ENCODE assay signal across 31 cellular contexts in genomic region chr7:130756316-130756715, GRCh38. TPM values are rescaled to one million over a fixed set of nuclear protein-coding genes. Genes with fewer than 3 reads are reported as not detected.
DNase-seq lines count a peak whose midpoint lies in the region; ATAC-seq, FAIRE-seq and TF ChIP-seq lines count a peak whose summit lies in the region.
"Had no signal": no experiment of that assay in that cellular context is flagged by ENCODE, and none has a peak within 500 bp of the region (broad histone marks: within the 10 kb centered on the region; RNA-seq: fewer than 3 reads in every experiment).

No MANE protein-coding gene starts in this region.

- no peaks in the 10 kb centered on the region for H3K36me3 ChIP-seq in HepG2 (replicated peaks in 1 of 2; ENCODE audit: control insufficient read depth in 1 of 2, insufficient read depth in 2 of 2, low read length in 2 of 2)
- no peaks in the 10 kb centered on the region for H3K36me3 ChIP-seq in right lobe of liver
- H3K36me3 ChIP-seq in HEK293 (ENCODE audit: control insufficient read depth in 2 of 2, insufficient read depth in 1 of 2, low read length in 2 of 2): no peaks in the 10 kb centered on the region
- no peaks in the 10 kb centered on the region for H3K36me3 ChIP-seq in K562 (ENCODE audit: control insufficient read depth, insufficient read depth, low read length)
- H3K36me3 ChIP-seq: BE2C, BLaER1 had no signal

- FAIRE-seq in HepG2 (lab: Jason Lieb, UNC) (no peak), K562 (lab: Jason Lieb, UNC) (no peak)
- FAIRE-seq: A204.1, GM12878, GM12892, GM18507 had no signal

- 0% methylated on average over 2 of the region's 2 CpGs for WGBS in HepG2 (ENCODE audit: low lambda C conversion rate)
- WGBS in right lobe of liver (ENCODE audit: insufficient coverage, low coverage, low lambda C conversion rate, missing lambda C conversion rate): 87% methylated on average over 1 of the region's 2 CpGs
- WGBS in K562 (ENCODE audit: insufficient coverage, low coverage, missing lambda C conversion rate): 0% methylated on average over 2 of the region's 2 CpGs

- H3K9me1 ChIP-seq in K562 (ENCODE audit: control insufficient read depth, insufficient read depth, low read length): no peaks in the 10 kb centered on the region

- H3K4me1 ChIP-seq in HepG2 (ENCODE audit: insufficient read depth, low read length): no peaks in the 10 kb centered on the region
- no peaks in the 10 kb centered on the region for H3K4me1 ChIP-seq in right lobe of liver
- no peaks in the 10 kb centered on the region for H3K4me1 ChIP-seq in HEK293 (ENCODE audit: control insufficient read depth, insufficient read depth, low read length)
- no peaks in the 10 kb centered on the region for H3K4me1 ChIP-seq in K562 (replicated peaks in 1 of 2; ENCODE audit: control insufficient read depth in 2 of 2, insufficient read depth in 2 of 2, low read length in 2 of 2)
- H3K4me1 ChIP-seq: BE2C, BLaER1 had no signal

- POLR2A ChIA-PET in HepG2 (lab: Yijun Ruan, JAX) (no interaction called here), HEK293 (lab: Yijun Ruan, JAX) (no interaction called here), K562 (lab: Yijun Ruan, JAX) (interaction anchor here (0.7 kb wide), 1 partner anchor 204 kb away, joined by 4 read pairs; no protein-coding TSS in a partner anchor)

- H4K20me1 ChIP-seq in HepG2 (ENCODE audit: insufficient read depth, low read length): no peaks in the 10 kb centered on the region
- no peaks in the 10 kb centered on the region for H4K20me1 ChIP-seq in K562 (replicated peaks; ENCODE audit: control insufficient read depth, insufficient read depth, low read length)
- H4K20me1 ChIP-seq: BLaER1 had no signal

- H3K9me3 ChIP-seq in HepG2 (ENCODE audit: low read length): no peaks in the 10 kb centered on the region
- no peaks in the 10 kb centered on the region for H3K9me3 ChIP-seq in right lobe of liver
- H3K9me3 ChIP-seq in HEK293 (ENCODE audit: control insufficient read depth, insufficient read depth, low read depth, low read length): no peaks in the 10 kb centered on the region
- no peaks in the 10 kb centered on the region for H3K9me3 ChIP-seq in K562 (replicated peaks; ENCODE audit: control insufficient read depth, insufficient read depth, low read depth, low read length)
- H3K9me3 ChIP-seq: BE2C, BLaER1 had no signal

- no peak overlapping the region for H3K9ac ChIP-seq in HepG2 (ENCODE audit: insufficient read depth, low read depth, low read length)
- no peak overlapping the region for H3K9ac ChIP-seq in K562 (ENCODE audit: insufficient read depth in 1 of 2, low read depth in 2 of 2, low read length in 2 of 2)
- H3K9ac ChIP-seq: BLaER1 had no signal

- H3K4me2 ChIP-seq in HepG2 (ENCODE audit: low read depth, low read length) (no peak overlapping the region), K562 (ENCODE audit: insufficient read depth, low read length) (no peak overlapping the region)
- H3K4me2 ChIP-seq: BLaER1 had no signal

- no peak overlapping the region for H3K27ac ChIP-seq in HepG2 (ENCODE audit: extremely low read length, insufficient read depth, low read length)
- no peak overlapping the region for H3K27ac ChIP-seq in right lobe of liver
- H3K27ac ChIP-seq in HEK293 (ENCODE audit: extremely low read depth, low read depth, low read length): no peak overlapping the region
- H3K27ac ChIP-seq in K562 (ENCODE audit: extremely low read depth, low read depth, low read length): no peak overlapping the region
- H3K27ac ChIP-seq: BLaER1 had no signal

- H3K4me3 ChIP-seq in HepG2 (replicated peaks in 1 of 3; ENCODE audit: insufficient read depth in 1 of 3, low read depth in 2 of 3, low read length in 3 of 3) (no peak overlapping the region), right lobe of liver (no peak overlapping the region), HEK293 (ENCODE audit: low read depth, low read length) (no peak overlapping the region), K562 (no peak overlapping the region)
- H3K4me3 ChIP-seq: BLaER1, GM12878 had no signal

- H3K27me3 ChIP-seq in HepG2 (ENCODE audit: control insufficient read depth in 1 of 2, insufficient read depth in 2 of 2, low read length in 2 of 2) (peaks cover 0 to 17% of the 10 kb centered on the region in 2 experiments; a peak in 1 of 5 replicates), right lobe of liver (no peaks in the 10 kb centered on the region), K562 (ENCODE audit: control insufficient read depth in 2 of 2, insufficient read depth in 2 of 2, low read length in 2 of 2) (peaks cover 17 to 23% of the 10 kb centered on the region in 2 experiments)
- H3K27me3 ChIP-seq: BLaER1 had no signal

- no peak overlapping the region for H2AFZ ChIP-seq in HepG2 (ENCODE audit: low read length)
- H2AFZ ChIP-seq in K562 (ENCODE audit: low read depth, low read length): no peak overlapping the region

- TF ChIP-seq RAD21 in HepG2 (CRISPR knock-in tag; IDR thresholded peaks at IDR 0.05) (no peak), K562 (CRISPR knock-in tag; conservative IDR thresholded peaks at IDR 0.05 in 1 of 2, IDR thresholded peaks at IDR 0.05 in 1 of 2) (no peak)

- no peak for TF ChIP-seq CTCF in HepG2 (CRISPR knock-in tag; IDR thresholded peaks at IDR 0.05)
- no peak for TF ChIP-seq CTCF in right lobe of liver (IDR thresholded peaks at IDR 0.05)
- no peak for TF ChIP-seq CTCF in HEK293 (tag by site-specific recombination; IDR thresholded peaks at IDR 0.05)
- no peak for TF ChIP-seq CTCF in K562 (IDR thresholded peaks at IDR 0.05 in 2 of 3, conservative IDR thresholded peaks at IDR 0.05 in 1 of 3; ENCODE audit: insufficient read depth in 2 of 3, low read depth in 1 of 3, low read length in 3 of 3)

- no peak for TF ChIP-seq POLR2A in HepG2 (IDR thresholded peaks at IDR 0.05; ENCODE audit: insufficient read depth in 1 of 2, low read depth in 2 of 2, low read length in 2 of 2)
- no peak for TF ChIP-seq POLR2A in right lobe of liver (IDR thresholded peaks at IDR 0.05)
- TF ChIP-seq POLR2A in K562 (conservative IDR thresholded peaks at IDR 0.05): no peak

- no peak for DNase-seq in HepG2 (ENCODE audit: low spot score)
- DNase-seq in right lobe of liver: no peak
- DNase-seq in K562 (ENCODE audit: extremely low read depth in 1 of 4, low spot score in 3 of 4): no peak
- no peak for DNase-seq in KG1 (lab: John Stamatoyannopoulos, UW)
- no peak for DNase-seq in globus pallidus (ENCODE audit: low spot score)
- DNase-seq: 8988T; ACHN; BE2C; C1 segment of cervical spinal cord; CD4-positive, alpha-beta memory T cell; CD4-positive, CD25-positive, alpha-beta regulatory T cell; CD8-positive, alpha-beta memory T cell; COR-L47; DMS 273 treated with DMSO at 0.1 percent for 48 hours; DMS153; DMS53; DMS79; DND-41; EL; GDM1 had no signal

- H3K79me2 ChIP-seq in HepG2 (ENCODE audit: insufficient read depth, low read length) (no peaks in the 10 kb centered on the region), K562 (ENCODE audit: control insufficient read depth, insufficient read depth, low read length) (no peaks in the 10 kb centered on the region)

- ATAC-seq in HepG2 (no peak), right lobe of liver (no peak), K562 (no peak), GM21515 (IDR thresholded peaks at IDR 0.05; ENCODE audit: unreplicated experiment) (no peak)
- ATAC-seq: GM12878 had no signal

- TF ChIP-seq EP300 in HepG2 (IDR thresholded peaks at IDR 0.05; ENCODE audit: low read depth in 2 of 2, low read length in 2 of 2) (no peak), HepG2 (CRISPR knock-in tag; IDR thresholded peaks at IDR 0.05; ENCODE audit: borderline replicate concordance) (no peak), K562 (IDR thresholded peaks at IDR 0.05; ENCODE audit: low read length) (no peak)

- CTCF ChIA-PET in HepG2 (lab: Yijun Ruan, JAX; ENCODE audit: low intra/inter-chr PET ratio, low total read pairs) (interaction anchor here (0.7 kb wide), 1 partner anchor 22 kb away, joined by 3 read pairs; no protein-coding TSS in a partner anchor), HEK293 (lab: Yijun Ruan, JAX) (interaction anchor here (0.7 to 1.8 kb wide), 5 partner anchors 28 to 1257 kb away, joined by 3 to 10 read pairs (median 3); no protein-coding TSS in a partner anchor), K562 (lab: Yijun Ruan, JAX; ENCODE audit: low intra/inter-chr PET ratio) (interaction anchor here (4.0 kb wide), 1 partner anchor 684 kb away, joined by 27 read pairs; no protein-coding TSS in a partner anchor)

- no TSS peak for BruUV-seq in HepG2 (replicated peaks; lab: Mats Ljungman, UMichigan)
- no TSS peak for BruUV-seq in K562 (replicated peaks; lab: Mats Ljungman, UMichigan)

- in situ Hi-C loops in HepG2 (cut with HindIII; ENCODE audit: extremely low pct_ligation_motif_present, low pct_unique_long_range_greater_than_20kb) (no loop called here), K562 (cut with MboI) (loop anchor here (10.0 kb wide), 1 partner anchor 692 kb away; no protein-coding TSS in a partner anchor)

- intact Hi-C loops in HepG2 (cut with micrococcal nuclease; ENCODE audit: unreplicated experiment): no loop called here
- intact Hi-C loops in right lobe of liver (cut with DNase I): no loop called here
- intact Hi-C loops in K562 (cut with micrococcal nuclease): no loop called here

RNA-seq across cellular contexts. Expression of gene KLF14, which starts 22.3 kb away (rescaled TPM):
- total RNA-seq in HepG2 (2016; rRNA removed; fragmentation: Illumina TruSeq; extraction: Trizol): not detected in 2 replicates
- total RNA-seq in HepG2 (2016; cell fraction: cytosol; rRNA removed; fragmentation: Illumina TruSeq; extraction: Trizol; ENCODE audit: low read depth): not detected in 2 replicates
- not detected in 2 replicates for total RNA-seq in HepG2 (2016; cell fraction: insoluble cytoplasmic fraction; rRNA removed; fragmentation: Illumina TruSeq; extraction: Trizol)
- total RNA-seq in HepG2 (2016; cell fraction: membrane; rRNA removed; fragmentation: Illumina TruSeq; extraction: Trizol): not detected in 2 replicates
- total RNA-seq in HepG2 (2016; cell fraction: nucleus; rRNA removed; fragmentation: Illumina TruSeq; extraction: Trizol): not detected in 2 replicates
- polyA plus RNA-seq in HepG2 (2011; rRNA removed): not detected in 2 replicates
- not detected in 2 replicates for polyA plus RNA-seq in HepG2 (2011; cell fraction: cytosol; rRNA removed)
- not detected in 2 replicates for polyA plus RNA-seq in HepG2 (2011; cell fraction: nucleus; rRNA removed)
- polyA plus RNA-seq in HepG2 (2012): not detected in 2 replicates
- polyA plus RNA-seq in HepG2 (2016; cell fraction: cytosol; fragmentation: Illumina TruSeq; extraction: Trizol; ENCODE audit: low read depth): not detected in 2 replicates
- not detected in 2 replicates for polyA plus RNA-seq in HepG2 (2016; cell fraction: insoluble cytoplasmic fraction; fragmentation: Illumina TruSeq; extraction: Trizol; ENCODE audit: low read depth)
- not detected in 2 replicates for polyA plus RNA-seq in HepG2 (2016; cell fraction: membrane; fragmentation: Illumina TruSeq; extraction: Trizol; ENCODE audit: low read depth)
- not detected in 2 replicates for polyA plus RNA-seq in HepG2 (2016; cell fraction: nucleus; fragmentation: Illumina TruSeq; extraction: Trizol; ENCODE audit: insufficient read depth, low read depth)
- polyA minus RNA-seq in HepG2 (2011; rRNA and poly(A)+ RNA removed; ENCODE audit: low replicate concordance): not detected in 2 replicates
- not detected in 2 replicates for polyA minus RNA-seq in HepG2 (2011; cell fraction: cytosol; rRNA and poly(A)+ RNA removed)
- not detected in 2 replicates for polyA minus RNA-seq in HepG2 (2011; cell fraction: nucleus; rRNA and poly(A)+ RNA removed)
- total RNA-seq in right lobe of liver: not detected
- 0.35 and 0.37 TPM in 2 replicates for total RNA-seq in K562 (2011; cell fraction: chromatin; rRNA removed; ENCODE audit: low replicate concordance)
- 0.26 and 0.50 TPM in 2 replicates for total RNA-seq in K562 (2011; cell fraction: nucleolus; rRNA removed)
- 0.22 TPM in 1 of 2 replicates, not detected in the other for total RNA-seq in K562 (2011; cell fraction: nucleoplasm; rRNA removed)
- not detected in 2 replicates for total RNA-seq in K562 (2014; rRNA removed)
- 0.06 TPM in 1 of 2 replicates, not detected in the other for total RNA-seq in K562 (2014; rRNA removed; fragmentation: Illumina TruSeq; extraction: Trizol)
- total RNA-seq in K562 (2015; rRNA removed; fragmentation: Illumina TruSeq; extraction: Trizol): not detected in 2 replicates
- not detected in 2 replicates for total RNA-seq in K562 (2021)
- polyA plus RNA-seq in K562 (2011; rRNA removed): 0.03 TPM in 1 of 2 replicates, not detected in the other
- polyA plus RNA-seq in K562 (2011; cell fraction: cytosol; rRNA removed): 0.01 TPM in 2 replicates
- polyA plus RNA-seq in K562 (2011; cell fraction: nucleus; rRNA removed): 0.03 and 0.09 TPM in 2 replicates
- polyA plus RNA-seq in K562 (2012): 0.03 TPM in 1 of 2 replicates, not detected in the other
- polyA plus RNA-seq in K562 (2014; fragmentation: Illumina TruSeq; extraction: Trizol): not detected in 2 replicates
- not detected for polyA plus RNA-seq in K562 (2014; fragmentation: Nextera tagmentation; extraction: Ambion mirVana)
- polyA plus RNA-seq in K562 (2014; rRNA removed): not detected in 2 replicates
- 0.07 TPM in 1 of 2 replicates, not detected in the other for polyA minus RNA-seq in K562 (2011; rRNA and poly(A)+ RNA removed)
- polyA minus RNA-seq in K562 (2011; cell fraction: cytosol; rRNA and poly(A)+ RNA removed): not detected in 2 replicates
- 0.22 and 0.40 TPM in 2 replicates for polyA minus RNA-seq in K562 (2011; cell fraction: nucleus; rRNA and poly(A)+ RNA removed)
- total RNA-seq: A673; CD4-positive, alpha-beta memory T cell; CD4-positive, CD25-positive, alpha-beta regulatory T cell; CD8-positive, alpha-beta memory T cell; G401 had no signal
- polyA plus RNA-seq: AG04450; CD14-positive monocyte; CD4-positive, alpha-beta memory T cell; CD4-positive, CD25-positive, alpha-beta regulatory T cell; CD8-positive, alpha-beta memory T cell; GM12878 had no signal

Comparison
In these comparisons a context has a peak if more than half of its experiments do, and no peak if none do; other contexts are left out.
1. Of the 241 proteins assayed by ChIP-seq in both HepG2 and K562: peak only in HepG2: CEBPB; only in K562: CEBPG; in both: none; in neither: 238; mixed calls (peak in some experiments, not most) for 1.